ENCODE assay signal across 18 cellular contexts in genomic region chr17:78787444-78787843, GRCh38. TPM values are rescaled to one million over a fixed set of nuclear protein-coding genes. Genes with fewer than 3 reads are reported as not detected.
DNase-seq lines count a peak whose midpoint lies in the region; ATAC-seq and TF ChIP-seq lines count a peak whose summit lies in the region.
"Had no signal": no experiment of that assay in that cellular context is flagged by ENCODE, and none has a peak within 500 bp of the region (broad histone marks: within the 10 kb centered on the region; RNA-seq: fewer than 3 reads in every experiment).

No MANE protein-coding gene starts in this region.

- no peak overlapping the region for H3K4me3 ChIP-seq in CD8-positive, alpha-beta T cell (ENCODE audit: low read depth, low read length)
- no peak overlapping the region for H3K4me3 ChIP-seq in GM12875 (ENCODE audit: low read depth, low read length)
- H3K4me3 ChIP-seq: coronary artery, thoracic aorta had no signal

- H3K4me3 Mint-ChIP-seq in CD8-positive, alpha-beta T cell = no peak overlapping the region
- H3K4me3 Mint-ChIP-seq in WTC11 = no peak overlapping the region
- H3K4me3 Mint-ChIP-seq in immature natural killer cell = peak overlapping the region in 2 of 5 donors; percentile 36 to 79
- H3K4me3 Mint-ChIP-seq: activated T-helper 1 cell treated with anti-CD3 and anti-CD28 coated beads, Interleukin-12 subunit alpha, Interleukin-12 subunit beta, Interleukin-2, Interleukin-4 antibody, amounts not matched to agents 30 ng/mL and 10 ng/mL and 1 ng/mL, durations not matched to agents 14 hours and 24 hours and 36 hours; T-helper 2 cell treated with Interferon-gamma antibody and Interleukin-4, amounts not matched to agents 5 μg/mL and 100 μg/mL, for 36 hours had no signal

- DNase-seq in CD8-positive, alpha-beta T cell = no peak
- DNase-seq in WTC11 (ENCODE audit: low spot score) (no peak), immature natural killer cell (no peak), T-helper 1 cell (no peak), NCI-H1105 treated with DMSO at 0.1 percent for 48 hours (lab: John Stamatoyannopoulos, UW) (no peak)
- DNase-seq: HCEC 1CT; head of caudate nucleus; NCI-H1092 treated with DMSO at 0.1 percent for 48 hours; stimulated activated CD4-positive, alpha-beta T cell treated with anti-CD3 and anti-CD28 coated beads, Interleukin-4, amount 100 ng/mL, for 1 hour; stimulated activated CD8-positive, alpha-beta memory T cell treated with anti-CD3 and anti-CD28 coated beads, Interleukin-4, amount 100 ng/mL, for 48 hours had no signal

- ATAC-seq in CD8-positive, alpha-beta T cell = no peak
- ATAC-seq in WTC11 (peak; percentile 34; the same call in 1 of the 2 replicates), GM18868 (IDR thresholded peaks at IDR 0.05; ENCODE audit: unreplicated experiment) (no peak)
- ATAC-seq: Right ventricle myocardium inferior had no signal

- intact Hi-C loops in CD8-positive, alpha-beta T cell (cut with DNase I, micrococcal nuclease) = loop anchor here in 1 of 2 experiments (10.0 kb wide), 1 partner anchor 533 kb away; no protein-coding TSS in a partner anchor

- CTCF ChIA-PET in CD8-positive, alpha-beta T cell (lab: Charles Lee) = interaction anchor here (0.8 to 8.1 kb wide), 2 partner anchors 11 to 16 kb away, joined by 3 to 61 read pairs; no protein-coding TSS in a partner anchor
- CTCF ChIA-PET in WTC11 (lab: Charles Lee) = interaction anchor here (0.6 kb wide), 1 partner anchor 8 kb away, joined by 3 read pairs; no protein-coding TSS in a partner anchor

- no peaks in the 10 kb centered on the region for H3K27me3 ChIP-seq in CD8-positive, alpha-beta T cell (ENCODE audit: insufficient read depth, low read length)
- H3K27me3 ChIP-seq: neutrophil had no signal

- TF ChIP-seq CTCF in CD8-positive, alpha-beta T cell (IDR thresholded peaks at IDR 0.05) = no peak
- TF ChIP-seq CTCF in GM12875 (IDR thresholded peaks at IDR 0.05; ENCODE audit: borderline replicate concordance, insufficient read depth, low read depth, low read length) = peak; percentile 22; the same call in 1 of the 2 replicates
- TF ChIP-seq CTCF in WTC11 (IDR thresholded peaks at IDR 0.05) = no peak

- H3K9me3 ChIP-seq in CD8-positive, alpha-beta T cell (ENCODE audit: low read length) = no peaks in the 10 kb centered on the region
- H3K9me3 ChIP-seq: neutrophil, thoracic aorta had no signal

- peaks cover 73% of the 10 kb centered on the region for H3K4me1 Mint-ChIP-seq in CD8-positive, alpha-beta T cell (ENCODE audit: low read depth)
- H3K4me1 Mint-ChIP-seq in WTC11 (peaks cover 17% of the 10 kb centered on the region), immature natural killer cell (peaks cover 89 to 92% of the 10 kb centered on the region in 2 donors)

- H3K9me3 Mint-ChIP-seq in CD8-positive, alpha-beta T cell = no peaks in the 10 kb centered on the region
- H3K9me3 Mint-ChIP-seq in WTC11 (no peaks in the 10 kb centered on the region), immature natural killer cell (peaks cover 0 to 2% (median 0%) of the 10 kb centered on the region in 6 donors)
- H3K9me3 Mint-ChIP-seq: activated T-helper 1 cell treated with anti-CD3 and anti-CD28 coated beads, Interleukin-12 subunit alpha, Interleukin-12 subunit beta, Interleukin-2, Interleukin-4 antibody, amounts not matched to agents 30 ng/mL and 10 ng/mL and 1 ng/mL, durations not matched to agents 14 hours and 24 hours and 36 hours; T-helper 2 cell treated with Interferon-gamma antibody and Interleukin-4, amounts not matched to agents 5 μg/mL and 100 μg/mL, for 36 hours had no signal

- peak overlapping the region; percentile 78 for H3K27ac Mint-ChIP-seq in CD8-positive, alpha-beta T cell
- peak overlapping the region; percentile 61 for H3K27ac Mint-ChIP-seq in WTC11
- H3K27ac Mint-ChIP-seq in immature natural killer cell = peak overlapping the region; percentile 35 to 93 (median 82)
- H3K27ac Mint-ChIP-seq: activated T-helper 1 cell treated with anti-CD3 and anti-CD28 coated beads, Interleukin-12 subunit alpha, Interleukin-12 subunit beta, Interleukin-2, Interleukin-4 antibody, amounts not matched to agents 30 ng/mL and 10 ng/mL and 1 ng/mL, durations not matched to agents 14 hours and 24 hours and 36 hours; T-helper 2 cell treated with Interferon-gamma antibody and Interleukin-4, amounts not matched to agents 5 μg/mL and 100 μg/mL, for 36 hours had no signal

- H3K4me1 ChIP-seq in CD8-positive, alpha-beta T cell (ENCODE audit: insufficient read depth, low read length) = peaks cover 94% of the 10 kb centered on the region

- POLR2A ChIA-PET in CD8-positive, alpha-beta T cell (lab: Charles Lee) = no interaction called here
- POLR2A ChIA-PET in WTC11 (lab: Charles Lee) = no interaction called here

- H3K36me3 ChIP-seq in CD8-positive, alpha-beta T cell (ENCODE audit: insufficient read depth, low read length) = peaks cover 6% of the 10 kb centered on the region
- H3K36me3 ChIP-seq: neutrophil, thoracic aorta had no signal

- peaks cover 22% of the 10 kb centered on the region for H3K36me3 Mint-ChIP-seq in CD8-positive, alpha-beta T cell
- H3K36me3 Mint-ChIP-seq in WTC11 (peaks cover 15% of the 10 kb centered on the region), immature natural killer cell (peaks cover 0 to 10% (median 7%) of the 10 kb centered on the region in 3 donors)

- H3K27ac ChIP-seq in CD8-positive, alpha-beta T cell (ENCODE audit: low read depth, low read length) = no peak overlapping the region
- H3K27ac ChIP-seq: coronary artery, neutrophil, thoracic aorta had no signal

- no peaks in the 10 kb centered on the region for H3K27me3 Mint-ChIP-seq in CD8-positive, alpha-beta T cell (ENCODE audit: low read depth)
- H3K27me3 Mint-ChIP-seq in WTC11 (ENCODE audit: low read depth) (no peaks in the 10 kb centered on the region), immature natural killer cell (ENCODE audit: low read depth in 3 of 3) (peaks cover 16 to 19% (median 18%) of the 10 kb centered on the region in 3 donors)

TF ChIP-seq in WTC11, 78 proteins besides CTCF, POLR2A, EP300 and RAD21 (continues in another document):
- no peak for TF ChIP-seq USF1 (CRISPR knock-in tag; IDR thresholded peaks at IDR 0.05)
- no peak for TF ChIP-seq IRF1 (CRISPR knock-in tag; IDR thresholded peaks at IDR 0.05)
- no peak for TF ChIP-seq RELA (CRISPR knock-in tag; IDR thresholded peaks at IDR 0.05; ENCODE audit: borderline replicate concordance)
- no peak for TF ChIP-seq JUN (CRISPR knock-in tag; IDR thresholded peaks at IDR 0.05)
- TF ChIP-seq ELF4 (CRISPR knock-in tag; IDR thresholded peaks at IDR 0.05; ENCODE audit: low read depth) = no peak
- TF ChIP-seq OVOL2 (CRISPR knock-in tag; IDR thresholded peaks at IDR 0.05; ENCODE audit: borderline replicate concordance) = no peak
- no peak for TF ChIP-seq PRDM15 (CRISPR knock-in tag; IDR thresholded peaks at IDR 0.05)
- no peak for TF ChIP-seq SMAD4 (CRISPR knock-in tag; IDR thresholded peaks at IDR 0.05)
- TF ChIP-seq MYBL2 (CRISPR knock-in tag; IDR thresholded peaks at IDR 0.05) = no peak
- TF ChIP-seq ZMAT4 (CRISPR knock-in tag; IDR thresholded peaks at IDR 0.05) = no peak

RNA-seq across cellular contexts. Expression of gene CYTH1, which starts 5.4 kb away (rescaled TPM):
- total RNA-seq in CD8-positive, alpha-beta T cell = 100 to 1,000 TPM; 475 to 490 TPM
- 15.1 to 20.0 TPM (median 15.8 TPM) in 3 replicates for total RNA-seq in WTC11 (2021)
- 100 to 1,000 TPM; 176 to 336 (median 233) TPM for polyA plus RNA-seq in immature natural killer cell

RNA-seq across cellular contexts. Expression of gene USP36, which starts 53.2 kb away (rescaled TPM):
- 100 to 1,000 TPM; 755 to 805 TPM for total RNA-seq in CD8-positive, alpha-beta T cell
- 62.0 to 74.0 TPM (median 65.8 TPM) in 3 replicates for total RNA-seq in WTC11 (2021)
- polyA plus RNA-seq in immature natural killer cell = 10 to 100 TPM in 2 of 3 donors, 1 to 10 TPM in 1; 9.6 to 31.7 (median 22.7) TPM

Comparison
In these comparisons a context has a peak if more than half of its experiments do, and no peak if none do; other contexts are left out.
1. RNA of gene CYTH1, which starts 5.4 kb away (total RNA-seq): 475 to 490 TPM in CD8-positive, alpha-beta T cell; 15.1 to 20.0 TPM in WTC11; every median in the first group is over 10 times any median in the second.
2. RNA of gene USP36, which starts 53.2 kb away (total RNA-seq): 755 to 805 TPM in CD8-positive, alpha-beta T cell; 62.0 to 74.0 TPM in WTC11; every median in the first group is over 10 times any median in the second.
3. Peak in every context shown above with its lines, with median percentiles within 50 percentile points of each other: H3K27ac Mint-ChIP-seq.